Comparison of ENCODE assay signal across 3 cellular contexts in genomic region chr11:75214843-75215242, GRCh38.
A peak's percentile ranks its signal among the peaks of the same experiment; 100 is the strongest.
TF ChIP-seq lines count a peak whose summit lies in the region.

No MANE protein-coding gene starts in this region.

TF ChIP-seq in SK-N-SH, 30 proteins besides CTCF, POLR2A, EP300 and RAD21 (continues in another document):
- TF ChIP-seq REST (IDR thresholded peaks at IDR 0.05; ENCODE audit: low read depth, low read length) (no peak), SIN3A (IDR thresholded peaks at IDR 0.05; ENCODE audit: borderline replicate concordance, low read depth, low read length) (no peak), POLR2AphosphoS5 (IDR thresholded peaks at IDR 0.05; ENCODE audit: low read depth, low read length) (no peak), YY1 (IDR thresholded peaks at IDR 0.05; ENCODE audit: low read depth) (no peak), USF2 (IDR thresholded peaks at IDR 0.05; ENCODE audit: borderline replicate concordance, low read depth, low read length) (no peak; the same call in 1 of the 2 replicates), GABPA (IDR thresholded peaks at IDR 0.05; ENCODE audit: low read depth) (no peak), FOSL2 (IDR thresholded peaks at IDR 0.05; ENCODE audit: borderline replicate concordance, low read depth) (no peak), TEAD4 (IDR thresholded peaks at IDR 0.05; ENCODE audit: borderline replicate concordance, insufficient read depth) (no peak), FOXJ3 (CRISPR knock-in tag; IDR thresholded peaks at IDR 0.05) (peak; percentile 23; the same call in 1 of the 2 replicates), PBX3 (IDR thresholded peaks at IDR 0.05) (no peak), NRF1 (IDR thresholded peaks at IDR 0.05; ENCODE audit: low read depth, low read length) (no peak), RFX5 (IDR thresholded peaks at IDR 0.05; ENCODE audit: low read length) (no peak), SMC3 (IDR thresholded peaks at IDR 0.05; ENCODE audit: low read depth, low read length) (no peak), RXRA (IDR thresholded peaks at IDR 0.05; ENCODE audit: borderline replicate concordance, low read depth) (no peak), JUND (IDR thresholded peaks at IDR 0.05) (no peak), EZH2phosphoT487 (IDR thresholded peaks at IDR 0.05; ENCODE audit: borderline replicate concordance, low read depth) (no peak), MEF2A (IDR thresholded peaks at IDR 0.05; ENCODE audit: borderline replicate concordance, low read depth) (no peak)

TF ChIP-seq in SK-N-SH treated with all-trans-retinoic acid at 6 μM for 48 hours, 23 proteins besides CTCF, POLR2A, EP300 and RAD21 (continued from another document):
- no peak for TF ChIP-seq PATZ1 (CRISPR knock-in tag; IDR thresholded peaks at IDR 0.05; ENCODE audit: borderline replicate concordance)
- no peak for TF ChIP-seq TSHZ2 (CRISPR knock-in tag; IDR thresholded peaks at IDR 0.05)
- TF ChIP-seq RARB (CRISPR knock-in tag; IDR thresholded peaks at IDR 0.05): no peak
TF ChIP-seq in SK-N-SH treated with all-trans-retinoic acid at 6 μM for 48 hours: peak in this region for 0.

TF ChIP-seq in K562, 482 proteins besides CTCF, POLR2A, EP300 and RAD21 (continued from another document):
- TF ChIP-seq RBM25 (IDR thresholded peaks at IDR 0.05; ENCODE audit: low read depth, low read length, severe bottlenecking): peak; percentile 96
